ENCODE assay signal across 1 cellular context in the genomic region with DNA sequence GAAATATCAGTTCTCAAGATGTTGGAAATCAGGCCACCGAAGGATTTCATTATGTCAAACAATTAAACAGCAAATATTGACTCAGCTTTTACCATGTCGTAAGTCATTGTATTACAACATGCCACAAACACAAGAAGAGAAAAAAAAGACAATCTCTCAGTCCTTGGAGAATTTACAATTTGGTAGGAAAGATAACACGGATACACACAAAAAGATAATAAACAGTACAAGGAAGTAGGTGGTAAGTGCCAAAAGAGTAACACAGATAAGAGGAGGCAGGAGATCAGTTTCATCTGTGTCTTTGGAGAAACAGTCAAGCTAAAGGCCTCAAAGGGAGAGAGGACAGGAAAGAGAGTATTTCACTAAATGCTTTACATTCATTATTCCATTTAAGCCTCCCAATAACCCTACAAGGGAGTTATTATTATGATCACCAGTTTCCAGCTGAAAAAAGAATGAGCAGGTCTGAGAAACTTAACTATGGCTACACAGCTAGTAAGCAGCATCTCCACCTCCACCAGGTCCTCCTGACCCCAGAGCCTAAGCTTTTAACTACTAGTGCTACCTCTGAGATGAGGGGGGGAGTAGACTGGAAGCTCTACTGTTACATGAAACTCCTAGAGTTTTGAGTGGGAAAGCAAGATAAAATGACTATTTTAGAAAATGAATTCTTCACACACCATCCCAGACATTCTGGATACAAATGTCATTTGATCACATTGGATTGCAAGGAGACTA.
TF ChIP-seq lines count a peak whose summit lies in the region.

No MANE protein-coding gene starts in this region.

TF ChIP-seq in HEK293, 187 proteins besides CTCF, POLR2A, EP300 and RAD21 (continued from another document):
- TF ChIP-seq, protein P1, sequence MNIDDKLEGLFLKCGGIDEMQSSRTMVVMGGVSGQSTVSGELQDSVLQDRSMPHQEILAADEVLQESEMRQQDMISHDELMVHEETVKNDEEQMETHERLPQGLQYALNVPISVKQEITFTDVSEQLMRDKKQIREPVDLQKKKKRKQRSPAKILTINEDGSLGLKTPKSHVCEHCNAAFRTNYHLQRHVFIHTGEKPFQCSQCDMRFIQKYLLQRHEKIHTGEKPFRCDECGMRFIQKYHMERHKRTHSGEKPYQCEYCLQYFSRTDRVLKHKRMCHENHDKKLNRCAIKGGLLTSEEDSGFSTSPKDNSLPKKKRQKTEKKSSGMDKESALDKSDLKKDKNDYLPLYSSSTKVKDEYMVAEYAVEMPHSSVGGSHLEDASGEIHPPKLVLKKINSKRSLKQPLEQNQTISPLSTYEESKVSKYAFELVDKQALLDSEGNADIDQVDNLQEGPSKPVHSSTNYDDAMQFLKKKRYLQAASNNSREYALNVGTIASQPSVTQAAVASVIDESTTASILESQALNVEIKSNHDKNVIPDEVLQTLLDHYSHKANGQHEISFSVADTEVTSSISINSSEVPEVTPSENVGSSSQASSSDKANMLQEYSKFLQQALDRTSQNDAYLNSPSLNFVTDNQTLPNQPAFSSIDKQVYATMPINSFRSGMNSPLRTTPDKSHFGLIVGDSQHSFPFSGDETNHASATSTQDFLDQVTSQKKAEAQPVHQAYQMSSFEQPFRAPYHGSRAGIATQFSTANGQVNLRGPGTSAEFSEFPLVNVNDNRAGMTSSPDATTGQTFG (tag by site-specific recombination; IDR thresholded peaks at IDR 0.05; ENCODE audit: borderline replicate concordance) = no peak
- no peak for TF ChIP-seq ZNF473 (tag by site-specific recombination; IDR thresholded peaks at IDR 0.05)
- peak; percentile 74; the same call in 1 of the 2 replicates for TF ChIP-seq TRIM28 (IDR thresholded peaks at IDR 0.05; ENCODE audit: borderline replicate concordance, low read length)
- no peak for TF ChIP-seq ZNF19 (tag by site-specific recombination; IDR thresholded peaks at IDR 0.05; ENCODE audit: low read depth)
- TF ChIP-seq ZNF561 (tag by site-specific recombination; IDR thresholded peaks at IDR 0.05; ENCODE audit: borderline replicate concordance) = no peak
- TF ChIP-seq ZNF16 (tag by site-specific recombination; IDR thresholded peaks at IDR 0.05; ENCODE audit: low read depth) = no peak
- TF ChIP-seq ZNF350 (tag by site-specific recombination; IDR thresholded peaks at IDR 0.05) = no peak
- TF ChIP-seq ZNF157 (tag by site-specific recombination; IDR thresholded peaks at IDR 0.05) = no peak
- no peak for TF ChIP-seq ZNF324 (tag by site-specific recombination; IDR thresholded peaks at IDR 0.05)
- no peak for TF ChIP-seq GLI4 (tag by site-specific recombination; IDR thresholded peaks at IDR 0.05)
- TF ChIP-seq ZSCAN30 (tag by site-specific recombination; IDR thresholded peaks at IDR 0.05) = no peak
- TF ChIP-seq ZNF785 (tag by site-specific recombination; IDR thresholded peaks at IDR 0.05) = no peak
- TF ChIP-seq, protein P2, sequence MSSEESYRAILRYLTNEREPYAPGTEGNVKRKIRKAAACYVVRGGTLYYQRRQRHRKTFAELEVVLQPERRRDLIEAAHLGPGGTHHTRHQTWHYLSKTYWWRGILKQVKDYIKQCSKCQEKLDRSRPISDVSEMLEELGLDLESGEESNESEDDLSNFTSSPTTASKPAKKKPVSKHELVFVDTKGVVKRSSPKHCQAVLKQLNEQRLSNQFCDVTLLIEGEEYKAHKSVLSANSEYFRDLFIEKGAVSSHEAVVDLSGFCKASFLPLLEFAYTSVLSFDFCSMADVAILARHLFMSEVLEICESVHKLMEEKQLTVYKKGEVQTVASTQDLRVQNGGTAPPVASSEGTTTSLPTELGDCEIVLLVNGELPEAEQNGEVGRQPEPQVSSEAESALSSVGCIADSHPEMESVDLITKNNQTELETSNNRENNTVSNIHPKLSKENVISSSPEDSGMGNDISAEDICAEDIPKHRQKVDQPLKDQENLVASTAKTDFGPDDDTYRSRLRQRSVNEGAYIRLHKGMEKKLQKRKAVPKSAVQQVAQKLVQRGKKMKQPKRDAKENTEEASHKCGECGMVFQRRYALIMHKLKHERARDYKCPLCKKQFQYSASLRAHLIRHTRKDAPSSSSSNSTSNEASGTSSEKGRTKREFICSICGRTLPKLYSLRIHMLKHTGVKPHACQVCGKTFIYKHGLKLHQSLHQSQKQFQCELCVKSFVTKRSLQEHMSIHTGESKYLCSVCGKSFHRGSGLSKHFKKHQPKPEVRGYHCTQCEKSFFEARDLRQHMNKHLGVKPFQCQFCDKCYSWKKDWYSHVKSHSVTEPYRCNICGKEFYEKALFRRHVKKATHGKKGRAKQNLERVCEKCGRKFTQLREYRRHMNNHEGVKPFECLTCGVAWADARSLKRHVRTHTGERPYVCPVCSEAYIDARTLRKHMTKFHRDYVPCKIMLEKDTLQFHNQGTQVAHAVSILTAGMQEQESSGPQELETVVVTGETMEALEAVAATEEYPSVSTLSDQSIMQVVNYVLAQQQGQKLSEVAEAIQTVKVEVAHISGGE (tag by site-specific recombination; conservative IDR thresholded peaks at IDR 0.05; ENCODE audit: low read depth) = peak; percentile 66
- TF ChIP-seq, protein P3, sequence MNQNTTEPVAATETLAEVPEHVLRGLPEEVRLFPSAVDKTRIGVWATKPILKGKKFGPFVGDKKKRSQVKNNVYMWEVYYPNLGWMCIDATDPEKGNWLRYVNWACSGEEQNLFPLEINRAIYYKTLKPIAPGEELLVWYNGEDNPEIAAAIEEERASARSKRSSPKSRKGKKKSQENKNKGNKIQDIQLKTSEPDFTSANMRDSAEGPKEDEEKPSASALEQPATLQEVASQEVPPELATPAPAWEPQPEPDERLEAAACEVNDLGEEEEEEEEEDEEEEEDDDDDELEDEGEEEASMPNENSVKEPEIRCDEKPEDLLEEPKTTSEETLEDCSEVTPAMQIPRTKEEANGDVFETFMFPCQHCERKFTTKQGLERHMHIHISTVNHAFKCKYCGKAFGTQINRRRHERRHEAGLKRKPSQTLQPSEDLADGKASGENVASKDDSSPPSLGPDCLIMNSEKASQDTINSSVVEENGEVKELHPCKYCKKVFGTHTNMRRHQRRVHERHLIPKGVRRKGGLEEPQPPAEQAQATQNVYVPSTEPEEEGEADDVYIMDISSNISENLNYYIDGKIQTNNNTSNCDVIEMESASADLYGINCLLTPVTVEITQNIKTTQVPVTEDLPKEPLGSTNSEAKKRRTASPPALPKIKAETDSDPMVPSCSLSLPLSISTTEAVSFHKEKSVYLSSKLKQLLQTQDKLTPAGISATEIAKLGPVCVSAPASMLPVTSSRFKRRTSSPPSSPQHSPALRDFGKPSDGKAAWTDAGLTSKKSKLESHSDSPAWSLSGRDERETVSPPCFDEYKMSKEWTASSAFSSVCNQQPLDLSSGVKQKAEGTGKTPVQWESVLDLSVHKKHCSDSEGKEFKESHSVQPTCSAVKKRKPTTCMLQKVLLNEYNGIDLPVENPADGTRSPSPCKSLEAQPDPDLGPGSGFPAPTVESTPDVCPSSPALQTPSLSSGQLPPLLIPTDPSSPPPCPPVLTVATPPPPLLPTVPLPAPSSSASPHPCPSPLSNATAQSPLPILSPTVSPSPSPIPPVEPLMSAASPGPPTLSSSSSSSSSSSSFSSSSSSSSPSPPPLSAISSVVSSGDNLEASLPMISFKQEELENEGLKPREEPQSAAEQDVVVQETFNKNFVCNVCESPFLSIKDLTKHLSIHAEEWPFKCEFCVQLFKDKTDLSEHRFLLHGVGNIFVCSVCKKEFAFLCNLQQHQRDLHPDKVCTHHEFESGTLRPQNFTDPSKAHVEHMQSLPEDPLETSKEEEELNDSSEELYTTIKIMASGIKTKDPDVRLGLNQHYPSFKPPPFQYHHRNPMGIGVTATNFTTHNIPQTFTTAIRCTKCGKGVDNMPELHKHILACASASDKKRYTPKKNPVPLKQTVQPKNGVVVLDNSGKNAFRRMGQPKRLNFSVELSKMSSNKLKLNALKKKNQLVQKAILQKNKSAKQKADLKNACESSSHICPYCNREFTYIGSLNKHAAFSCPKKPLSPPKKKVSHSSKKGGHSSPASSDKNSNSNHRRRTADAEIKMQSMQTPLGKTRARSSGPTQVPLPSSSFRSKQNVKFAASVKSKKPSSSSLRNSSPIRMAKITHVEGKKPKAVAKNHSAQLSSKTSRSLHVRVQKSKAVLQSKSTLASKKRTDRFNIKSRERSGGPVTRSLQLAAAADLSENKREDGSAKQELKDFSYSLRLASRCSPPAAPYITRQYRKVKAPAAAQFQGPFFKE (tag by site-specific recombination; IDR thresholded peaks at IDR 0.05; ENCODE audit: borderline replicate concordance) = no peak
- no peak for TF ChIP-seq ZNF394 (tag by site-specific recombination; IDR thresholded peaks at IDR 0.05; ENCODE audit: borderline replicate concordance)
- TF ChIP-seq ZNF654 (tag by site-specific recombination; IDR thresholded peaks at IDR 0.05; ENCODE audit: low read depth) = no peak
- TF ChIP-seq ZNF404 (tag by site-specific recombination; IDR thresholded peaks at IDR 0.05) = no peak
- peak; percentile 94 for TF ChIP-seq FEZF1 (tag by site-specific recombination; IDR thresholded peaks at IDR 0.05)
- TF ChIP-seq ZFP41 (tag by site-specific recombination; IDR thresholded peaks at IDR 0.05; ENCODE audit: borderline replicate concordance) = no peak
- TF ChIP-seq, protein P4, sequence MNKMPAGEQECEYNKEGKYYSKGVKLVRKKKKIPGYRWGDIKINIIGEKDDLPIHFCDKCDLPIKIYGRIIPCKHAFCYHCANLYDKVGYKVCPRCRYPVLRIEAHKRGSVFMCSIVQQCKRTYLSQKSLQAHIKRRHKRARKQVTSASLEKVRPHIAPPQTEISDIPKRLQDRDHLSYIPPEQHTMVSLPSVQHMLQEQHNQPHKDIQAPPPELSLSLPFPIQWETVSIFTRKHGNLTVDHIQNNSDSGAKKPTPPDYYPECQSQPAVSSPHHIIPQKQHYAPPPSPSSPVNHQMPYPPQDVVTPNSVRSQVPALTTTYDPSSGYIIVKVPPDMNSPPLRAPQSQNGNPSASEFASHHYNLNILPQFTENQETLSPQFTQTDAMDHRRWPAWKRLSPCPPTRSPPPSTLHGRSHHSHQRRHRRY (tag by site-specific recombination; IDR thresholded peaks at IDR 0.05) = no peak
- TF ChIP-seq ZNF426 (tag by site-specific recombination; IDR thresholded peaks at IDR 0.05) = no peak
- no peak for TF ChIP-seq ZNF791 (tag by site-specific recombination; IDR thresholded peaks at IDR 0.05)
- no peak for TF ChIP-seq ZNF391 (tag by site-specific recombination; IDR thresholded peaks at IDR 0.05; ENCODE audit: borderline replicate concordance, low read depth)
- TF ChIP-seq ZBTB48 (tag by site-specific recombination; IDR thresholded peaks at IDR 0.05) = no peak
TF ChIP-seq in HEK293: peak in this region for 9.
